15 cellular contexts compared by ENCODE assay signal in genomic region chr6:75171151-75171550, GRCh38. TPM values are rescaled to one million over a fixed set of nuclear protein-coding genes. Genes with fewer than 3 reads are reported as not detected.
DNase-seq lines count a peak whose midpoint lies in the region; ATAC-seq and TF ChIP-seq lines count a peak whose summit lies in the region.
"Had no signal": no experiment of that assay in that cellular context is flagged by ENCODE, and none has a peak within 500 bp of the region (broad histone marks: within the 10 kb centered on the region; RNA-seq: fewer than 3 reads in every experiment).

No MANE protein-coding gene starts in this region.

- ATAC-seq in CD8-positive, alpha-beta T cell, result no peak

- CTCF ChIA-PET in activated CD4-positive, alpha-beta memory T cell treated with anti-CD3 and anti-CD28 coated beads, Interleukin-2, amount 10 ng/mL, durations not matched to agents 7 days and 5 days (lab: Charles Lee), result no interaction called here
- CTCF ChIA-PET in CD8-positive, alpha-beta T cell (lab: Charles Lee), result no interaction called here

- H3K4me1 Mint-ChIP-seq in activated CD4-positive, alpha-beta memory T cell treated with anti-CD3 and anti-CD28 coated beads, Interleukin-2, amount 10 ng/mL, durations not matched to agents 7 days and 5 days, result no peaks in the 10 kb centered on the region
- H3K4me1 Mint-ChIP-seq in CD8-positive, alpha-beta T cell (ENCODE audit: low read depth), result no peaks in the 10 kb centered on the region

- H3K9me3 Mint-ChIP-seq in activated CD4-positive, alpha-beta memory T cell treated with anti-CD3 and anti-CD28 coated beads, Interleukin-2, amount 10 ng/mL, durations not matched to agents 7 days and 5 days, result no peaks in the 10 kb centered on the region
- H3K9me3 Mint-ChIP-seq in CD8-positive, alpha-beta T cell, result no peaks in the 10 kb centered on the region

- peaks cover 85% of the 10 kb centered on the region for H3K36me3 ChIP-seq in osteoblast (ENCODE audit: insufficient read depth, low read length)
- no peaks in the 10 kb centered on the region for H3K36me3 ChIP-seq in CD8-positive, alpha-beta T cell (ENCODE audit: insufficient read depth, low read length)
- H3K36me3 ChIP-seq: BLaER1 had no signal

- no peaks in the 10 kb centered on the region for H3K27me3 ChIP-seq in osteoblast (ENCODE audit: insufficient read depth, low read length)
- H3K27me3 ChIP-seq in CD8-positive, alpha-beta T cell (ENCODE audit: insufficient read depth, low read length), result no peaks in the 10 kb centered on the region
- H3K27me3 ChIP-seq: BLaER1 had no signal

- intact Hi-C loops in CD8-positive, alpha-beta T cell (cut with DNase I, micrococcal nuclease), result no loop called here

- DNase-seq in M059J (ENCODE audit: low read depth) (peak; percentile 24), fibroblast of the aortic adventitia (ENCODE audit: low read depth) (peak; percentile 25), osteoblast (ENCODE audit: insufficient read length, low spot score, missing footprints) (no peak), G401 (ENCODE audit: low spot score) (no peak)
- no peak for DNase-seq in activated CD4-positive, alpha-beta memory T cell treated with anti-CD3 and anti-CD28 coated beads, Interleukin-2, amount 10 ng/mL, durations not matched to agents 7 days and 5 days
- no peak for DNase-seq in CD8-positive, alpha-beta T cell
- DNase-seq in stimulated activated CD4-positive, alpha-beta T cell treated with anti-CD3 and anti-CD28 coated beads, Interleukin-1b, Interleukin-23, amount 100 ng/mL, for 48 hours, result no peak
- DNase-seq: DMS 273 treated with DMSO at 0.1 percent for 48 hours, MM.1S, NCI-H1105 treated with DMSO at 0.1 percent for 48 hours, NCI-H187, NCI-H446 treated with DMSO at 0.1 percent for 48 hours, NCI-H774, PC-9 had no signal

- POLR2A ChIA-PET in activated CD4-positive, alpha-beta memory T cell treated with anti-CD3 and anti-CD28 coated beads, Interleukin-2, amount 10 ng/mL, durations not matched to agents 7 days and 5 days (lab: Charles Lee), result no interaction called here
- POLR2A ChIA-PET in CD8-positive, alpha-beta T cell (lab: Charles Lee), result no interaction called here

- H3K27ac ChIP-seq in osteoblast (ENCODE audit: low read depth, low read length), result peak overlapping the region; percentile 49
- H3K27ac ChIP-seq in CD8-positive, alpha-beta T cell (ENCODE audit: low read depth, low read length), result no peak overlapping the region
- H3K27ac ChIP-seq: BLaER1, PC-9 had no signal

- peaks cover 1% of the 10 kb centered on the region for H3K27me3 Mint-ChIP-seq in activated CD4-positive, alpha-beta memory T cell treated with anti-CD3 and anti-CD28 coated beads, Interleukin-2, amount 10 ng/mL, durations not matched to agents 7 days and 5 days
- peaks cover 13% of the 10 kb centered on the region for H3K27me3 Mint-ChIP-seq in CD8-positive, alpha-beta T cell (ENCODE audit: low read depth)

- H3K79me2 ChIP-seq in osteoblast (ENCODE audit: insufficient read depth, low read length), result peaks cover 10% of the 10 kb centered on the region

- in situ Hi-C loops in G401 (cut with HindIII; ENCODE audit: low sequenced_read_pairs), result no loop called here

- H3K4me3 Mint-ChIP-seq in activated CD4-positive, alpha-beta memory T cell treated with anti-CD3 and anti-CD28 coated beads, Interleukin-2, amount 10 ng/mL, durations not matched to agents 7 days and 5 days, result no peak overlapping the region
- no peak overlapping the region for H3K4me3 Mint-ChIP-seq in CD8-positive, alpha-beta T cell

- H2AFZ ChIP-seq in osteoblast (ENCODE audit: low read length), result no peak overlapping the region
- H2AFZ ChIP-seq: PC-9 had no signal

- no peak overlapping the region for H3K27ac Mint-ChIP-seq in activated CD4-positive, alpha-beta memory T cell treated with anti-CD3 and anti-CD28 coated beads, Interleukin-2, amount 10 ng/mL, durations not matched to agents 7 days and 5 days
- H3K27ac Mint-ChIP-seq in CD8-positive, alpha-beta T cell, result no peak overlapping the region

- TF ChIP-seq CTCF in fibroblast of the aortic adventitia (IDR thresholded peaks at IDR 0.05; ENCODE audit: insufficient read depth, low read length), result no peak
- TF ChIP-seq CTCF in osteoblast (IDR thresholded peaks at IDR 0.05; ENCODE audit: extremely low read depth, low read depth, low read length), result no peak
- TF ChIP-seq CTCF in CD8-positive, alpha-beta T cell (IDR thresholded peaks at IDR 0.05), result no peak

- H3K9me3 ChIP-seq in osteoblast (ENCODE audit: low read depth, low read length), result no peaks in the 10 kb centered on the region
- H3K9me3 ChIP-seq in CD8-positive, alpha-beta T cell (ENCODE audit: low read length), result no peaks in the 10 kb centered on the region
- H3K9me3 ChIP-seq: BLaER1 had no signal

- no peak overlapping the region for H3K4me2 ChIP-seq in osteoblast (ENCODE audit: insufficient read depth, low read length)
- H3K4me2 ChIP-seq: BLaER1, PC-9 had no signal

- H3K4me3 ChIP-seq in fibroblast of the aortic adventitia (ENCODE audit: low read depth, low read length) (no peak overlapping the region), osteoblast (ENCODE audit: insufficient read depth, low read length) (no peak overlapping the region)
- H3K4me3 ChIP-seq in CD8-positive, alpha-beta T cell (ENCODE audit: low read depth, low read length), result no peak overlapping the region
- H3K4me3 ChIP-seq: BLaER1, PC-9 had no signal

- no peaks in the 10 kb centered on the region for H3K36me3 Mint-ChIP-seq in activated CD4-positive, alpha-beta memory T cell treated with anti-CD3 and anti-CD28 coated beads, Interleukin-2, amount 10 ng/mL, durations not matched to agents 7 days and 5 days (ENCODE audit: low read depth)
- H3K36me3 Mint-ChIP-seq in CD8-positive, alpha-beta T cell, result no peaks in the 10 kb centered on the region

- peaks cover 2% of the 10 kb centered on the region for H4K20me1 ChIP-seq in osteoblast (ENCODE audit: insufficient read depth, low read length)
- H4K20me1 ChIP-seq: BLaER1 had no signal

- H3K4me1 ChIP-seq in osteoblast (ENCODE audit: insufficient read depth, low read length), result peaks cover 15% of the 10 kb centered on the region
- no peaks in the 10 kb centered on the region for H3K4me1 ChIP-seq in CD8-positive, alpha-beta T cell (ENCODE audit: insufficient read depth, low read length)

RNA-seq across cellular contexts. Expression of gene COL12A1, which starts 34.7 kb away (rescaled TPM):
- 147 and 336 TPM in 2 replicates for total RNA-seq in M059J (2014; rRNA removed; shearing (Covaris generic))
- total RNA-seq in fibroblast of the aortic adventitia (ENCODE audit: low replicate concordance) (139 and 342 TPM in 2 replicates), osteoblast (1,393 and 1,591 TPM in 2 replicates)
- not detected for total RNA-seq in activated CD4-positive, alpha-beta memory T cell treated with anti-CD3 and anti-CD28 coated beads, Interleukin-2, amount 10 ng/mL, durations not matched to agents 7 days and 5 days
- not detected for total RNA-seq in CD8-positive, alpha-beta T cell
- not detected in 2 replicates for total RNA-seq in G401 (2014; rRNA removed; shearing (Covaris generic))

Comparison
In these comparisons a context has a peak if more than half of its experiments do, and no peak if none do; other contexts are left out.
1. DNase-seq: peak in M059J (single experiment) and fibroblast of the aortic adventitia (single experiment); none in osteoblast (single experiment), activated CD4-positive, alpha-beta memory T cell treated with anti-CD3 and anti-CD28 coated beads, Interleukin-2, amount 10 ng/mL, durations not matched to agents 7 days and 5 days (single experiment), CD8-positive, alpha-beta T cell (0 of 7), stimulated activated CD4-positive, alpha-beta T cell treated with anti-CD3 and anti-CD28 coated beads, Interleukin-1b, Interleukin-23, amount 100 ng/mL, for 48 hours (single experiment) and G401 (single experiment).
2. RNA of gene COL12A1, which starts 34.7 kb away (total RNA-seq): 1,393 to 1,591 TPM in osteoblast, 147 to 336 TPM in M059J and 139 to 342 TPM in fibroblast of the aortic adventitia; not detected in CD8-positive, alpha-beta T cell, not detected in activated CD4-positive, alpha-beta memory T cell treated with anti-CD3 and anti-CD28 coated beads, Interleukin-2, amount 10 ng/mL, durations not matched to agents 7 days and 5 days and not detected in G401; every median in the first group is over 100 times any median in the second.